In genomic region chr1:148729128-148729527, GRCh38 we compare ENCODE assay signal across 9 cellular contexts. TPM values are rescaled to one million over a fixed set of nuclear protein-coding genes. Genes with fewer than 3 reads are reported as not detected.
DNase-seq lines count a peak whose midpoint lies in the region; ATAC-seq, FAIRE-seq and TF ChIP-seq lines count a peak whose summit lies in the region.
"Not testable (repeated sequence)": the region's sequence is repeated elsewhere in the genome, so short reads cannot be mapped to it uniquely, and the experiment has no call there.
"Had no signal": no experiment of that assay in that cellular context is flagged by ENCODE, and none has a peak within 500 bp of the region (broad histone marks: within the 10 kb centered on the region; RNA-seq: fewer than 3 reads in every experiment).

No MANE protein-coding gene starts in this region.

- H3K9me3 Mint-ChIP-seq in stimulated activated naive B cell treated with anti-CD40 and anti-IgM and Interleukin-4, amounts not matched to agents 10 μg/mL and 1 μg/mL and 100 μg/mL, for 72 hours = not testable (repeated sequence)

- H3K4me3 ChIP-seq in heart left ventricle = not testable (repeated sequence)

- H3K4me1 Mint-ChIP-seq in stimulated activated naive B cell treated with anti-CD40 and anti-IgM and Interleukin-4, amounts not matched to agents 10 μg/mL and 1 μg/mL and 100 μg/mL, for 72 hours = not testable (repeated sequence)

- not testable (repeated sequence) for H3K36me3 Mint-ChIP-seq in stimulated activated naive B cell treated with anti-CD40 and anti-IgM and Interleukin-4, amounts not matched to agents 10 μg/mL and 1 μg/mL and 100 μg/mL, for 72 hours

- not testable (repeated sequence) for H3K27me3 ChIP-seq in heart left ventricle

- not testable (repeated sequence) for H3K9me3 ChIP-seq in heart left ventricle

- not testable (repeated sequence) for DNase-seq in GM18507 (ENCODE audit: extremely low spot score, insufficient read length, low read depth); GM19239 (ENCODE audit: insufficient read length, low spot score); HTR-8/SVneo (ENCODE audit: insufficient read length, low spot score); heart left ventricle; stimulated activated naive B cell treated with anti-CD40 and anti-IgM and Interleukin-4, amounts not matched to agents 10 μg/mL and 1 μg/mL and 100 μg/mL, for 72 hours

- ATAC-seq in GM21526 (IDR thresholded peaks at IDR 0.05; ENCODE audit: low FRiP score, unreplicated experiment) = peak; percentile 59
- peak; percentile 75 for ATAC-seq in HG02798 (IDR thresholded peaks at IDR 0.05; ENCODE audit: poor library complexity, unreplicated experiment)
- ATAC-seq in HG03135 (IDR thresholded peaks at IDR 0.05; ENCODE audit: unreplicated experiment) = peak; percentile 70
- peak; percentile 36 to 66 (median 62) for ATAC-seq in heart left ventricle
- ATAC-seq in stimulated activated naive B cell treated with anti-CD40 and anti-IgM and Interleukin-4, amounts not matched to agents 10 μg/mL and 1 μg/mL and 100 μg/mL, for 72 hours (replicated peaks) = peak; percentile 82 to 85

- not testable (repeated sequence) for TF ChIP-seq CTCF in heart left ventricle (IDR thresholded peaks at IDR 0.05)

- not testable (repeated sequence) for H3K4me3 Mint-ChIP-seq in stimulated activated naive B cell treated with anti-CD40 and anti-IgM and Interleukin-4, amounts not matched to agents 10 μg/mL and 1 μg/mL and 100 μg/mL, for 72 hours

- not testable (repeated sequence) for H3K27me3 Mint-ChIP-seq in stimulated activated naive B cell treated with anti-CD40 and anti-IgM and Interleukin-4, amounts not matched to agents 10 μg/mL and 1 μg/mL and 100 μg/mL, for 72 hours

- FAIRE-seq in GM18507 (lab: Jason Lieb, UNC) (peak; percentile 91), GM19239 (lab: Jason Lieb, UNC) (peak; percentile 83), HTR-8/SVneo (lab: Jason Lieb, UNC) (peak; percentile 9)

- not testable (repeated sequence) for H3K4me1 ChIP-seq in heart left ventricle

- not testable (repeated sequence) for H3K27ac ChIP-seq in heart left ventricle

- TF ChIP-seq POLR2A in heart left ventricle (IDR thresholded peaks at IDR 0.05) = not testable (repeated sequence)

- WGBS in heart left ventricle, 4 donors = no CpG with 5 or more reads among the region's 3 CpGs

- intact Hi-C loops in heart left ventricle (cut with DNase I) = not testable (repeated sequence)

- not testable (repeated sequence) for H3K27ac Mint-ChIP-seq in stimulated activated naive B cell treated with anti-CD40 and anti-IgM and Interleukin-4, amounts not matched to agents 10 μg/mL and 1 μg/mL and 100 μg/mL, for 72 hours

- H3K36me3 ChIP-seq in heart left ventricle = not testable (repeated sequence)

RNA-seq across cellular contexts. Expression of gene NUDT4B, which starts 19.4 kb away (rescaled TPM):
- total RNA-seq in heart left ventricle = 100 to 1,000 TPM in 2 of 9 donors, 1 to 10 TPM in 1, under 1 TPM in 2, not detected in 4; 0.50 to 267 (median 1.4) TPM
- 10 to 100 TPM in 1 of 2 donors, not detected in 1; 46.1 TPM for polyA plus RNA-seq in heart left ventricle
- total RNA-seq: osteocyte had no signal
